10 cellular contexts compared by ENCODE assay signal in genomic region chr2:157256621-157257020, GRCh38. TPM values are rescaled to one million over a fixed set of nuclear protein-coding genes. Genes with fewer than 3 reads are reported as not detected.
A peak's percentile ranks its signal among the peaks of the same experiment; 100 is the strongest.
DNase-seq lines count a peak whose midpoint lies in the region; ATAC-seq, FAIRE-seq and TF ChIP-seq lines count a peak whose summit lies in the region.
"Had no signal": no experiment of that assay in that cellular context is flagged by ENCODE, and none has a peak within 500 bp of the region (broad histone marks: within the 10 kb centered on the region; RNA-seq: fewer than 3 reads in every experiment).

No MANE protein-coding gene starts in this region.

- CTCF ChIA-PET in K562 (lab: Yijun Ruan, JAX; ENCODE audit: low intra/inter-chr PET ratio) = no interaction called here

- H3K27me3 ChIP-seq in K562 (ENCODE audit: control insufficient read depth in 2 of 2, insufficient read depth in 2 of 2, low read length in 2 of 2) = no peaks in the 10 kb centered on the region

- no TSS peak for BruUV-seq in K562 (replicated peaks; lab: Mats Ljungman, UMichigan)

- peaks cover 16% of the 10 kb centered on the region for H3K36me3 ChIP-seq in K562 (ENCODE audit: control insufficient read depth, insufficient read depth, low read length)

- no peaks in the 10 kb centered on the region for H4K20me1 ChIP-seq in K562 (replicated peaks; ENCODE audit: control insufficient read depth, insufficient read depth, low read length)

- DNase-seq in K562 (ENCODE audit: extremely low read depth in 1 of 4, low spot score in 3 of 4) = peak in 1 of 4 experiments; percentile 42
- DNase-seq in NCI-H82 (lab: John Stamatoyannopoulos, UW) = no peak
- DNase-seq in NCI-H524 (lab: John Stamatoyannopoulos, UW) = no peak
- DNase-seq in NCI-H510A (lab: John Stamatoyannopoulos, UW) = no peak
- DNase-seq in SIG-M5 treated with dmso at 0.1 percent for 504 hours (lab: John Stamatoyannopoulos, UW; ENCODE audit: unreplicated experiment) = no peak
- DNase-seq: effector CD8-positive, alpha-beta T cell; mesenchymal stem cell had no signal

- H3K4me3 ChIP-seq in K562 = peak overlapping the region; percentile 53; the same call in 1 of the 2 replicates

- H3K79me2 ChIP-seq in K562 (ENCODE audit: control insufficient read depth, insufficient read depth, low read length) = peaks cover 59% of the 10 kb centered on the region

- peak overlapping the region; percentile 86 for H2AFZ ChIP-seq in K562 (ENCODE audit: low read depth, low read length)

- peak; percentile 99 for ATAC-seq in GM18499 (IDR thresholded peaks at IDR 0.05; ENCODE audit: insufficient read depth, unreplicated experiment)
- ATAC-seq in GM19463 (IDR thresholded peaks at IDR 0.05; ENCODE audit: unreplicated experiment) = peak; percentile 90
- ATAC-seq in HG03066 (IDR thresholded peaks at IDR 0.05; ENCODE audit: low read depth, unreplicated experiment) = peak; percentile 99
- no peak for ATAC-seq in K562

- TF ChIP-seq CTCF in K562 (IDR thresholded peaks at IDR 0.05 in 2 of 3, conservative IDR thresholded peaks at IDR 0.05 in 1 of 3; ENCODE audit: insufficient read depth in 2 of 3, low read depth in 1 of 3, low read length in 3 of 3) = no peak

- WGBS in K562 (ENCODE audit: insufficient coverage, low coverage, missing lambda C conversion rate) = 43% methylated on average over 3 of the region's 3 CpGs

- in situ Hi-C loops in K562 (cut with MboI) = no loop called here

- no peak for FAIRE-seq in K562 (lab: Jason Lieb, UNC)

- H3K9me3 ChIP-seq in K562 (replicated peaks; ENCODE audit: control insufficient read depth, insufficient read depth, low read depth, low read length) = no peaks in the 10 kb centered on the region

- no peaks in the 10 kb centered on the region for H3K9me1 ChIP-seq in K562 (ENCODE audit: control insufficient read depth, insufficient read depth, low read length)

- peak overlapping the region; percentile 76 for H3K4me2 ChIP-seq in K562 (ENCODE audit: insufficient read depth, low read length)

- TF ChIP-seq RAD21 in K562 (CRISPR knock-in tag; conservative IDR thresholded peaks at IDR 0.05 in 1 of 2, IDR thresholded peaks at IDR 0.05 in 1 of 2) = no peak

- H3K9ac ChIP-seq in K562 (ENCODE audit: insufficient read depth in 1 of 2, low read depth in 2 of 2, low read length in 2 of 2) = peak overlapping the region in 1 of 2 experiments; percentile 92; a peak in 2 of 4 replicates

- no peak for TF ChIP-seq EP300 in K562 (IDR thresholded peaks at IDR 0.05; ENCODE audit: low read length)

- intact Hi-C loops in K562 (cut with micrococcal nuclease) = no loop called here

- no peak for TF ChIP-seq POLR2A in K562 (conservative IDR thresholded peaks at IDR 0.05)

- peaks cover 3 to 23% of the 10 kb centered on the region in 2 experiments; a peak in 2 of 5 replicates for H3K4me1 ChIP-seq in K562 (replicated peaks in 1 of 2; ENCODE audit: control insufficient read depth in 2 of 2, insufficient read depth in 2 of 2, low read length in 2 of 2)

- POLR2A ChIA-PET in K562 (lab: Yijun Ruan, JAX) = interaction anchor here (1.1 to 5.9 kb wide), 2 partner anchors 12 to 571 kb away, joined by 3 to 28 read pairs; no protein-coding TSS in a partner anchor

- peak overlapping the region; percentile 94 for H3K27ac ChIP-seq in K562 (ENCODE audit: extremely low read depth, low read depth, low read length)

TF ChIP-seq in K562, 482 proteins besides CTCF, POLR2A, EP300 and RAD21:
- TF ChIP-seq ZNF408 (CRISPR knock-in tag; IDR thresholded peaks at IDR 0.05; ENCODE audit: low read depth) = no peak
- peak; percentile 4; the same call in 1 of the 2 replicates for TF ChIP-seq ZFX (CRISPR knock-in tag; IDR thresholded peaks at IDR 0.05)
- TF ChIP-seq DMBX1 (CRISPR knock-in tag; IDR thresholded peaks at IDR 0.05; ENCODE audit: borderline replicate concordance) = peak; percentile 28; the same call in 1 of the 2 replicates
- 0 out of 2 replicates have a peak, but pooled peaks have one; percentile 16 for TF ChIP-seq ZNF589 (CRISPR knock-in tag; IDR thresholded peaks at IDR 0.05; ENCODE audit: low read depth)
- TF ChIP-seq RBM14 (IDR thresholded peaks at IDR 0.05; ENCODE audit: borderline replicate concordance, insufficient read depth, low read depth, low read length) = no peak
- 0 out of 2 replicates have a peak, but pooled peaks have one; percentile 15 for TF ChIP-seq BACH1 (tag; IDR thresholded peaks at IDR 0.05)
- no peak for TF ChIP-seq ERF (CRISPR knock-in tag; IDR thresholded peaks at IDR 0.05)
- TF ChIP-seq GTF2F1 (IDR thresholded peaks at IDR 0.05; ENCODE audit: low read depth, low read length) = no peak
- TF ChIP-seq JUN (IDR thresholded peaks at IDR 0.05; ENCODE audit: borderline replicate concordance, low read depth, low read length) = peak; percentile 8; the same call in 1 of the 2 replicates
- no peak for TF ChIP-seq JUN (CRISPR knock-in tag; IDR thresholded peaks at IDR 0.05; ENCODE audit: borderline replicate concordance)
- peak in 1 of 2 experiments; percentile 40; a peak in 1 of 4 replicates for TF ChIP-seq RCOR1 (IDR thresholded peaks at IDR 0.05; ENCODE audit: borderline replicate concordance in 1 of 2, low read depth in 2 of 2, low read length in 2 of 2)
- peak; percentile 68; the same call in 1 of the 2 replicates for TF ChIP-seq HMBOX1 (IDR thresholded peaks at IDR 0.05)
- TF ChIP-seq ELF1 (tag; IDR thresholded peaks at IDR 0.05) = 0 out of 2 replicates have a peak, but pooled peaks have one; percentile 28

RNA-seq across cellular contexts. Expression of gene GALNT5, which starts 0.9 kb away (rescaled TPM):
- 52.3 and 110 TPM in 2 replicates for total RNA-seq in K562 (2011; cell fraction: chromatin; rRNA removed; ENCODE audit: low replicate concordance)
- 48.4 and 54.3 TPM in 2 replicates for total RNA-seq in K562 (2011; cell fraction: nucleolus; rRNA removed)
- 70.4 and 94.5 TPM in 2 replicates for total RNA-seq in K562 (2011; cell fraction: nucleoplasm; rRNA removed)
- total RNA-seq in K562 (2014; rRNA removed) (40.3 and 43.5 TPM in 2 replicates), K562 (2014; rRNA removed; fragmentation: Illumina TruSeq; extraction: Trizol) (68.9 and 78.4 TPM in 2 replicates), K562 (2015; rRNA removed; fragmentation: Illumina TruSeq; extraction: Trizol) (69.6 and 73.0 TPM in 2 replicates), K562 (2021) (47.4 and 54.7 TPM in 2 replicates)
- polyA plus RNA-seq in K562 (2011; rRNA removed) (49.8 and 58.3 TPM in 2 replicates), K562 (2014; fragmentation: Illumina TruSeq; extraction: Trizol) (56.3 and 62.6 TPM in 2 replicates), K562 (2014; fragmentation: Nextera tagmentation; extraction: Ambion mirVana) (10 to 100 TPM; 21.6 to 44.0 TPM), K562 (2014; rRNA removed) (39.3 and 45.2 TPM in 2 replicates)
- 11.2 and 20.2 TPM in 2 replicates for polyA plus RNA-seq in K562 (2011; cell fraction: cytosol; rRNA removed)
- 48.6 and 52.6 TPM in 2 replicates for polyA plus RNA-seq in K562 (2011; cell fraction: nucleus; rRNA removed)
- polyA plus RNA-seq in K562 (2012) = 26.9 and 40.5 TPM in 2 replicates
- polyA minus RNA-seq in K562 (2011; rRNA and poly(A)+ RNA removed) = 70.3 and 78.3 TPM in 2 replicates
- 25.0 and 30.6 TPM in 2 replicates for polyA minus RNA-seq in K562 (2011; cell fraction: cytosol; rRNA and poly(A)+ RNA removed)
- polyA minus RNA-seq in K562 (2011; cell fraction: nucleus; rRNA and poly(A)+ RNA removed) = 52.2 and 95.1 TPM in 2 replicates
